Comparison of ENCODE assay signal across 8 cellular contexts in the genomic region with DNA sequence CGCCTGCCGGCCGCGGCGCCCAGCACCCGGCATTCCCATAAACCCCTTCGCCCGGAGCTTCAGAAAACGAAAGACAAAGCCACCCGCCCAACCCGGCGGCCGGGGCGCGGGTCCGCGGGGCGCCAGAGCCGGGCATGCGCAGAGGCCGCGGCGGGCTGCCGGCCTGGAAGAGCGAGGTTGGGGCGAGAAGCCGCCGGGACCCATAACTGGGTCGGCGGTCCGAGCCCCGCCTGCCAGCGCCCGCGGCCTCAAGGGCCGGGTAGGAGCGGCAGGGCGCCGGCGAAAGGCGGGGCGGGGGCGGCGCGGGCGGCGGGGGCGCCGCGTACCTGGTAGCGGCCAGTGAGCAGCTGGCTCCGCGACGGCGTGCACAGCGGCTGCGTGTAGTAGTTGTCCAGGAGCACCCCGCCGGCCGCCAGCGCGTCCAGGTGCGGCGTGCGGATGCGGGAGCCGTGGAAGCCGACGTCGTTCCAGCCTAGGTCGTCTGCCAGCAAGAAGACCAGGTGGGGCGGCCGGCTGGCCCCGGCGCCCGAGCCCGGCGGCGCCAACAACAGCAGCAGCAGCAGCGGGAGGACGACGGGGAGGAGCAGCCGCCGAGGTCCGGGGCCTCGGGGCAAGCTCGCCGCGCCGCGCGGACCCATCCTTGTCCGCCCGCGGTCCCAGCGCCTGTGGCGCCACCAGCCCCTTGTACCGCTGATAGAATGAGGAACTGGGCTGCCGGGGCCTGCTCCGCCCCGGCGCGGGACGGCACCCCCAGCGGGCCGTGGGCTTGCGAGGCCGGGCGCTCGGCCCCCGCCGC. TPM values are rescaled to one million over a fixed set of nuclear protein-coding genes. Genes with fewer than 3 reads are reported as not detected.
DNase-seq lines count a peak whose midpoint lies in the region; ATAC-seq and TF ChIP-seq lines count a peak whose summit lies in the region.

A gene (minus strand): TSS at position 700 of the 796 bp plus-strand sequence. CDS start 62 bp downstream, at position 638.

- TF ChIP-seq CTCF in CD14-positive monocyte (IDR thresholded peaks at IDR 0.05) (peak; percentile 2), dorsolateral prefrontal cortex (IDR thresholded peaks at IDR 0.05 in 54 of 56, conservative IDR thresholded peaks at IDR 0.05 in 2 of 56; ENCODE audit: low read depth in 1 of 56, partially characterized antibody in 56 of 56) (peak in 41 of 56 donors; percentile 2 to 61 (median 40)), lower leg skin (IDR thresholded peaks at IDR 0.05) (no peak)

- H3K4me3 ChIP-seq in dorsolateral prefrontal cortex (peak within 1 kb of the TSS; percentile 51 to 95 (median 82)), lower leg skin (ENCODE audit: low read depth, poor library complexity, severe bottlenecking) (peak within 1 kb of the TSS; percentile 59)

- no peaks in the 10 kb centered on the region for H3K36me3 Mint-ChIP-seq in CD14-positive monocyte
- H3K36me3 Mint-ChIP-seq in activated CD4-positive, alpha-beta memory T cell treated with anti-CD3 and anti-CD28 coated beads for 36 hours, result peaks cover 2% of the 10 kb centered on the region

- H3K27ac Mint-ChIP-seq in CD14-positive monocyte, result peak within 1 kb of the TSS; percentile 78 to 90 (median 86)
- peak within 1 kb of the TSS; percentile 97 for H3K27ac Mint-ChIP-seq in activated CD4-positive, alpha-beta memory T cell treated with anti-CD3 and anti-CD28 coated beads for 36 hours

- peak within 1 kb of the TSS; percentile 86 to 92 for H3K4me3 Mint-ChIP-seq in CD14-positive monocyte
- peak within 1 kb of the TSS; percentile 87 for H3K4me3 Mint-ChIP-seq in activated CD4-positive, alpha-beta memory T cell treated with anti-CD3 and anti-CD28 coated beads for 36 hours

- intact Hi-C loops in CD14-positive monocyte (cut with micrococcal nuclease), result no loop called here
- intact Hi-C loops in activated CD4-positive, alpha-beta memory T cell treated with anti-CD3 and anti-CD28 coated beads for 36 hours (cut with micrococcal nuclease), result loop anchor here (1.0 to 10.0 kb wide), 8 partner anchors 32 to 1670 kb away; a partner anchor contains a TSS
- intact Hi-C loops in dorsolateral prefrontal cortex (cut with DNase I), result loop anchor here (5.0 to 10.0 kb wide), 5 partner anchors 37 to 340 kb away; a partner anchor contains a TSS
- intact Hi-C loops in lower leg skin (cut with DNase I; ENCODE audit: low total_unique reads), result no loop called here

- CTCF ChIA-PET in activated CD4-positive, alpha-beta memory T cell treated with anti-CD3 and anti-CD28 coated beads for 36 hours (lab: Charles Lee), result interaction anchor here (0.6 to 3.1 kb wide), 10 partner anchors 18 to 983 kb away, joined by 3 to 15 read pairs (median 4); no protein-coding TSS in a partner anchor

- H3K27ac ChIP-seq in dorsolateral prefrontal cortex, result peak within 1 kb of the TSS; percentile 80 to 100 (median 98)

- DNase-seq in CD14-positive monocyte (ENCODE audit: low spot score) (peak; percentile 72), NCI-H748 treated with DMSO at 0.1 percent for 48 hours (lab: John Stamatoyannopoulos, UW) (peak; percentile 83), dorsolateral prefrontal cortex (peak; percentile 75 to 91 (median 84)), lower leg skin (ENCODE audit: low spot score in 2 of 2) (peak; percentile 59 to 95)
- peak; percentile 86 for DNase-seq in activated CD4-positive, alpha-beta memory T cell treated with anti-CD3 and anti-CD28 coated beads for 36 hours
- DNase-seq in stimulated activated CD4-positive, alpha-beta T cell treated with anti-CD3 and anti-CD28 coated beads, TNF-alpha, amount 100 ng/mL, for 1 hour (ENCODE audit: low read depth in 3 of 3, low spot score in 1 of 3), result peak; percentile 32 to 67 (median 58)

- H3K27me3 ChIP-seq in dorsolateral prefrontal cortex, result no peaks in the 10 kb centered on the region

- no peak for TF ChIP-seq POLR2A in lower leg skin (IDR thresholded peaks at IDR 0.05)

- ATAC-seq in GM19395 (IDR thresholded peaks at IDR 0.05; ENCODE audit: unreplicated experiment) (peak; percentile 57), HG03558 (IDR thresholded peaks at IDR 0.05; ENCODE audit: extremely low read depth, unreplicated experiment) (peak; percentile 48)

- H3K4me1 Mint-ChIP-seq in CD14-positive monocyte, result peaks cover 43% of the 10 kb centered on the region
- H3K4me1 Mint-ChIP-seq in activated CD4-positive, alpha-beta memory T cell treated with anti-CD3 and anti-CD28 coated beads for 36 hours (ENCODE audit: low read depth), result peaks cover 31% of the 10 kb centered on the region

- H3K27me3 Mint-ChIP-seq in CD14-positive monocyte (ENCODE audit: low read depth in 3 of 3), result peaks cover 0 to 3% (median 0%) of the 10 kb centered on the region in 3 donors
- no peaks in the 10 kb centered on the region for H3K27me3 Mint-ChIP-seq in activated CD4-positive, alpha-beta memory T cell treated with anti-CD3 and anti-CD28 coated beads for 36 hours

- WGBS in lower leg skin, 2 donors, result 0 to 1% methylated on average over 43 to 77 of the region's 112 CpGs

- H3K9me3 Mint-ChIP-seq in CD14-positive monocyte, result peaks cover 0 to 2% (median 0%) of the 10 kb centered on the region in 7 donors
- H3K9me3 Mint-ChIP-seq in activated CD4-positive, alpha-beta memory T cell treated with anti-CD3 and anti-CD28 coated beads for 36 hours, result no peaks in the 10 kb centered on the region

- POLR2A ChIA-PET in activated CD4-positive, alpha-beta memory T cell treated with anti-CD3 and anti-CD28 coated beads for 36 hours (lab: Charles Lee), result interaction anchor here (0.5 to 1.5 kb wide), 4 partner anchors 251 to 1223 kb away, joined by 3 to 6 read pairs (median 3); a partner anchor contains a TSS

RNA-seq across cellular contexts. Expression of the gene that starts here (rescaled TPM):
- polyA plus RNA-seq in CD14-positive monocyte, result 10 to 100 TPM; 18.1 to 28.7 TPM
- total RNA-seq in activated CD4-positive, alpha-beta memory T cell treated with anti-CD3 and anti-CD28 coated beads for 36 hours, result 1 to 10 TPM; 9.3 to 9.9 TPM
- total RNA-seq in dorsolateral prefrontal cortex (10 to 100 TPM in 109 of 120 experiments, 1 to 10 TPM in 11; 8.2 to 18.0 (median 12.7) TPM), lower leg skin (1 to 10 TPM; 2.0 to 5.5 (median 2.4) TPM)

Comparison
In these comparisons a context has a peak if more than half of its experiments do, and no peak if none do; other contexts are left out.
1. Peak in every context shown above with its lines: DNase-seq, ATAC-seq, H3K4me3 ChIP-seq and H3K27ac ChIP-seq.
2. CTCF ChIP-seq: peak in CD14-positive monocyte (single experiment) and dorsolateral prefrontal cortex (41 of 56); none in lower leg skin (0 of 3).
3. intact Hi-C loops: an anchor here in activated CD4-positive, alpha-beta memory T cell treated with anti-CD3 and anti-CD28 coated beads for 36 hours (1.0 to 10.0 kb wide) and dorsolateral prefrontal cortex (5.0 to 10.0 kb wide); none called in CD14-positive monocyte and lower leg skin.